Comparison of ENCODE assay signal across 1 cellular context in the genomic region with DNA sequence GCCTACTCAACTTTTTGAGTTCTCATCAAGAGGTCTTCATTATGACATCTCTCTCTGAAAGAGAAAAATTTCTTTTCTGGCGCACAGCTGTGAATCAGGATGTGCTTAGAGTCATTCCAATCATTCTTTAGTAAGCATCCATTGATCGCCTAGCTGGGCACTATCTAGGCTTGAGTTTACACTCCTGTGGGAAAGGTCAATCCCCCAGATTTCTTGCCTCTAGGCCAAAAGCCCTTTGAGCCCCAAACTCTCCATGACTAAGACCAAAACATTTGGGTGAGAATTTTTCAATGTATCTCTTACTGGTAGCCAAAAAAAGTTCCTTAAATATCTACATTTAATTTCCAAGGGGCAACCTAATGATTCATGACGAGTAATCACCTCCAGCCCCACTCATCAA.
TF ChIP-seq lines count a peak whose summit lies in the region.

No MANE protein-coding gene starts in this region.

TF ChIP-seq in GM23338, 12 proteins besides CTCF, POLR2A, EP300 and RAD21 (continued from another document):
- TF ChIP-seq, protein P1, sequence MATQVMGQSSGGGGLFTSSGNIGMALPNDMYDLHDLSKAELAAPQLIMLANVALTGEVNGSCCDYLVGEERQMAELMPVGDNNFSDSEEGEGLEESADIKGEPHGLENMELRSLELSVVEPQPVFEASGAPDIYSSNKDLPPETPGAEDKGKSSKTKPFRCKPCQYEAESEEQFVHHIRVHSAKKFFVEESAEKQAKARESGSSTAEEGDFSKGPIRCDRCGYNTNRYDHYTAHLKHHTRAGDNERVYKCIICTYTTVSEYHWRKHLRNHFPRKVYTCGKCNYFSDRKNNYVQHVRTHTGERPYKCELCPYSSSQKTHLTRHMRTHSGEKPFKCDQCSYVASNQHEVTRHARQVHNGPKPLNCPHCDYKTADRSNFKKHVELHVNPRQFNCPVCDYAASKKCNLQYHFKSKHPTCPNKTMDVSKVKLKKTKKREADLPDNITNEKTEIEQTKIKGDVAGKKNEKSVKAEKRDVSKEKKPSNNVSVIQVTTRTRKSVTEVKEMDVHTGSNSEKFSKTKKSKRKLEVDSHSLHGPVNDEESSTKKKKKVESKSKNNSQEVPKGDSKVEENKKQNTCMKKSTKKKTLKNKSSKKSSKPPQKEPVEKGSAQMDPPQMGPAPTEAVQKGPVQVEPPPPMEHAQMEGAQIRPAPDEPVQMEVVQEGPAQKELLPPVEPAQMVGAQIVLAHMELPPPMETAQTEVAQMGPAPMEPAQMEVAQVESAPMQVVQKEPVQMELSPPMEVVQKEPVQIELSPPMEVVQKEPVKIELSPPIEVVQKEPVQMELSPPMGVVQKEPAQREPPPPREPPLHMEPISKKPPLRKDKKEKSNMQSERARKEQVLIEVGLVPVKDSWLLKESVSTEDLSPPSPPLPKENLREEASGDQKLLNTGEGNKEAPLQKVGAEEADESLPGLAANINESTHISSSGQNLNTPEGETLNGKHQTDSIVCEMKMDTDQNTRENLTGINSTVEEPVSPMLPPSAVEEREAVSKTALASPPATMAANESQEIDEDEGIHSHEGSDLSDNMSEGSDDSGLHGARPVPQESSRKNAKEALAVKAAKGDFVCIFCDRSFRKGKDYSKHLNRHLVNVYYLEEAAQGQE (IDR thresholded peaks at IDR 0.05; ENCODE audit: unreplicated experiment), result no peak
- TF ChIP-seq, protein P2, sequence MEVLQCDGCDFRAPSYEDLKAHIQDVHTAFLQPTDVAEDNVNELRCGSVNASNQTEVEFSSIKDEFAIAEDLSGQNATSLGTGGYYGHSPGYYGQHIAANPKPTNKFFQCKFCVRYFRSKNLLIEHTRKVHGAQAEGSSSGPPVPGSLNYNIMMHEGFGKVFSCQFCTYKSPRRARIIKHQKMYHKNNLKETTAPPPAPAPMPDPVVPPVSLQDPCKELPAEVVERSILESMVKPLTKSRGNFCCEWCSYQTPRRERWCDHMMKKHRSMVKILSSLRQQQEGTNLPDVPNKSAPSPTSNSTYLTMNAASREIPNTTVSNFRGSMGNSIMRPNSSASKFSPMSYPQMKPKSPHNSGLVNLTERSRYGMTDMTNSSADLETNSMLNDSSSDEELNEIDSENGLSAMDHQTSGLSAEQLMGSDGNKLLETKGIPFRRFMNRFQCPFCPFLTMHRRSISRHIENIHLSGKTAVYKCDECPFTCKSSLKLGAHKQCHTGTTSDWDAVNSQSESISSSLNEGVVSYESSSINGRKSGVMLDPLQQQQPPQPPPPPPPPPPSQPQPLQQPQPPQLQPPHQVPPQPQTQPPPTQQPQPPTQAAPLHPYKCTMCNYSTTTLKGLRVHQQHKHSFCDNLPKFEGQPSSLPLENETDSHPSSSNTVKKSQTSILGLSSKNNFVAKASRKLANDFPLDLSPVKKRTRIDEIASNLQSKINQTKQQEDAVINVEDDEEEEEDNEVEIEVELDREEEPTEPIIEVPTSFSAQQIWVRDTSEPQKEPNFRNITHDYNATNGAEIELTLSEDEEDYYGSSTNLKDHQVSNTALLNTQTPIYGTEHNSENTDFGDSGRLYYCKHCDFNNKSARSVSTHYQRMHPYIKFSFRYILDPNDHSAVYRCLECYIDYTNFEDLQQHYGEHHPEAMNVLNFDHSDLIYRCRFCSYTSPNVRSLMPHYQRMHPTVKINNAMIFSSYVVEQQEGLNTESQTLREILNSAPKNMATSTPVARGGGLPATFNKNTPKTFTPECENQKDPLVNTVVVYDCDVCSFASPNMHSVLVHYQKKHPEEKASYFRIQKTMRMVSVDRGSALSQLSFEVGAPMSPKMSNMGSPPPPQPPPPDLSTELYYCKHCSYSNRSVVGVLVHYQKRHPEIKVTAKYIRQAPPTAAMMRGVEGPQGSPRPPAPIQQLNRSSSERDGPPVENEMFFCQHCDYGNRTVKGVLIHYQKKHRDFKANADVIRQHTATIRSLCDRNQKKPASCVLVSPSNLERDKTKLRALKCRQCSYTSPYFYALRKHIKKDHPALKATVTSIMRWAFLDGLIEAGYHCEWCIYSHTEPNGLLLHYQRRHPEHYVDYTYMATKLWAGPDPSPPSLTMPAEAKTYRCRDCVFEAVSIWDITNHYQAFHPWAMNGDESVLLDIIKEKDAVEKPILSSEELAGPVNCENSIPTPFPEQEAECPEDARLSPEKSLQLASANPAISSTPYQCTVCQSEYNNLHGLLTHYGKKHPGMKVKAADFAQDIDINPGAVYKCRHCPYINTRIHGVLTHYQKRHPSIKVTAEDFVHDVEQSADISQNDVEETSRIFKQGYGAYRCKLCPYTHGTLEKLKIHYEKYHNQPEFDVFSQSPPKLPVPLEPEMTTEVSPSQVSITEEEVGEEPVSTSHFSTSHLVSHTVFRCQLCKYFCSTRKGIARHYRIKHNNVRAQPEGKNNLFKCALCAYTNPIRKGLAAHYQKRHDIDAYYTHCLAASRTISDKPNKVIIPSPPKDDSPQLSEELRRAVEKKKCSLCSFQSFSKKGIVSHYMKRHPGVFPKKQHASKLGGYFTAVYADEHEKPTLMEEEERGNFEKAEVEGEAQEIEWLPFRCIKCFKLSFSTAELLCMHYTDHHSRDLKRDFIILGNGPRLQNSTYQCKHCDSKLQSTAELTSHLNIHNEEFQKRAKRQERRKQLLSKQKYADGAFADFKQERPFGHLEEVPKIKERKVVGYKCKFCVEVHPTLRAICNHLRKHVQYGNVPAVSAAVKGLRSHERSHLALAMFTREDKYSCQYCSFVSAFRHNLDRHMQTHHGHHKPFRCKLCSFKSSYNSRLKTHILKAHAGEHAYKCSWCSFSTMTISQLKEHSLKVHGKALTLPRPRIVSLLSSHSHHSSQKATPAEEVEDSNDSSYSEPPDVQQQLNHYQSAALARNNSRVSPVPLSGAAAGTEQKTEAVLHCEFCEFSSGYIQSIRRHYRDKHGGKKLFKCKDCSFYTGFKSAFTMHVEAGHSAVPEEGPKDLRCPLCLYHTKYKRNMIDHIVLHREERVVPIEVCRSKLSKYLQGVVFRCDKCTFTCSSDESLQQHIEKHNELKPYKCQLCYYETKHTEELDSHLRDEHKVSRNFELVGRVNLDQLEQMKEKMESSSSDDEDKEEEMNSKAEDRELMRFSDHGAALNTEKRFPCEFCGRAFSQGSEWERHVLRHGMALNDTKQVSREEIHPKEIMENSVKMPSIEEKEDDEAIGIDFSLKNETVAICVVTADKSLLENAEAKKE (CRISPR knock-in tag; IDR thresholded peaks at IDR 0.05), result no peak
- TF ChIP-seq JUNB (IDR thresholded peaks at IDR 0.05; ENCODE audit: unreplicated experiment) (no peak), POLR2AphosphoS5 (IDR thresholded peaks at IDR 0.05; ENCODE audit: low read depth) (no peak), STAT1 (IDR thresholded peaks at IDR 0.05; ENCODE audit: unreplicated experiment) (no peak)
TF ChIP-seq in GM23338: peak in this region for 0.
